21 cellular contexts compared by ENCODE assay signal in genomic region chr20:6101346-6101745, GRCh38. TPM values are rescaled to one million over a fixed set of nuclear protein-coding genes. Genes with fewer than 3 reads are reported as not detected.
"Had no signal": no experiment of that assay in that cellular context is flagged by ENCODE, and none has a peak within 500 bp of the region (broad histone marks: within the 10 kb centered on the region; RNA-seq: fewer than 3 reads in every experiment).

No MANE protein-coding gene starts in this region.

- H3K27me3 ChIP-seq: esophagus squamous epithelium, neutrophil, right atrium auricular region, sigmoid colon had no signal

- H3K4me1 ChIP-seq: esophagus squamous epithelium, right atrium auricular region, sigmoid colon had no signal

- H3K9me3 ChIP-seq: esophagus squamous epithelium, neutrophil, right atrium auricular region, sigmoid colon had no signal

- H3K27ac ChIP-seq: dorsolateral prefrontal cortex, esophagus squamous epithelium, neutrophil, right atrium auricular region, sigmoid colon, skin epidermis had no signal

- DNase-seq: central memory CD4-positive, alpha-beta T cell; cortex of kidney; dorsolateral prefrontal cortex; effector CD8-positive, alpha-beta T cell; esophagus squamous epithelium; foreskin fibroblast; hippocampal formation; kidney glomerular epithelial cell; naive B cell; posterior cingulate gyrus; sigmoid colon; stimulated activated CD4-positive, alpha-beta T cell treated with anti-CD3 and anti-CD28 coated beads, Interleukin-2, amount 100 ng/mL, for 48 hours; stimulated activated naive CD4-positive, alpha-beta T cell treated with Interleukin-2 at 50 U/mL for 16 hours had no signal

- H3K4me3 ChIP-seq: dorsolateral prefrontal cortex, esophagus squamous epithelium, right atrium auricular region, sigmoid colon, skin epidermis had no signal

- H3K36me3 Mint-ChIP-seq: naive B cell, type B pancreatic cell had no signal

- H3K27ac Mint-ChIP-seq: naive B cell, nephron, type B pancreatic cell had no signal

- H3K27me3 Mint-ChIP-seq: type B pancreatic cell had no signal

- ATAC-seq: left lobe of liver had no signal

- H3K4me3 Mint-ChIP-seq: naive B cell, nephron, type B pancreatic cell had no signal

- H3K9me3 Mint-ChIP-seq: naive B cell, nephron, type B pancreatic cell had no signal

- H3K36me3 ChIP-seq: neutrophil, right atrium auricular region, sigmoid colon had no signal

- H3K4me1 Mint-ChIP-seq: naive B cell, nephron had no signal

RNA-seq across cellular contexts. Expression of gene LRRN4, which starts 47.5 kb away (rescaled TPM):
- total RNA-seq: lower leg skin, osteocyte had no signal
